In the genomic region with DNA sequence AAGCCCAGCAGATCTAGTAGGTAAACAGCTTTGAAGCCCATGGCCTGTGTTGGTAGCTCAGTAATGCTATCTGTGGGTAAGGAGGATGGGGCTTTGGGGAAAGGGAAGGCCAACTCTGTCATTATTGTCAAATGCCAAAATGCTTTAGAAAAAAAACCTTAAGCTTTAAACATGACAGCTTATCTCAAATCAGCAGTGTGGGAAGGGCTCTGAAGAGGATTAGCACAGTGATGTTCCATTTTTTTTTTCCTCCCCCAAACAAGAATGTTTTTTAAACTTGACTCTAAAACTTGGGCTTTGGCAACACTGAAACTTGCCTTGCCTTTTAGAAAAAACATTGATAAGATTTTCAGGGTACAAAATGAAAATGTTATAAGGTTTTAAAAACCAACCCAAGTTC, we compare ENCODE assay signal across 1 cellular context.
TF ChIP-seq lines count a peak whose summit lies in the region.

No MANE protein-coding gene starts in this region.

TF ChIP-seq in K562, 482 proteins besides CTCF, POLR2A, EP300 and RAD21 (continued from another document and continues in another):
- TF ChIP-seq RBM25 (IDR thresholded peaks at IDR 0.05; ENCODE audit: low read depth, low read length, severe bottlenecking): no peak
- TF ChIP-seq NFXL1 (CRISPR knock-in tag; IDR thresholded peaks at IDR 0.05): no peak
- 0 out of 2 replicates have a peak, but pooled peaks have one; percentile 21 for TF ChIP-seq ZNF592 (IDR thresholded peaks at IDR 0.05)
- TF ChIP-seq ZNF707 (CRISPR knock-in tag; conservative IDR thresholded peaks at IDR 0.05): no peak
- TF ChIP-seq DPF2 (IDR thresholded peaks at IDR 0.05): peak; percentile 78
- TF ChIP-seq ZC3H4 (CRISPR knock-in tag; IDR thresholded peaks at IDR 0.05; ENCODE audit: borderline replicate concordance): no peak
- no peak for TF ChIP-seq FOS (IDR thresholded peaks at IDR 0.05; ENCODE audit: extremely low read depth, insufficient read length)
- TF ChIP-seq POLR2B (IDR thresholded peaks at IDR 0.05; ENCODE audit: low read depth, partially characterized antibody): no peak
- peak; percentile 64; the same call in 1 of the 2 replicates for TF ChIP-seq LEF1 (IDR thresholded peaks at IDR 0.05)
- TF ChIP-seq SRSF3 (IDR thresholded peaks at IDR 0.05; ENCODE audit: insufficient read depth, low read length): no peak
- no peak for TF ChIP-seq FOSL1 (tag; conservative IDR thresholded peaks at IDR 0.05)
- no peak for TF ChIP-seq HCFC1 (IDR thresholded peaks at IDR 0.05; ENCODE audit: low read depth, low read length)
- no peak for TF ChIP-seq REST (CRISPR knock-in tag; IDR thresholded peaks at IDR 0.05; ENCODE audit: low read depth)
- TF ChIP-seq PKNOX1 (IDR thresholded peaks at IDR 0.05): peak; percentile 49; the same call in 1 of the 2 replicates
- TF ChIP-seq ZNF263 (CRISPR knock-in tag; IDR thresholded peaks at IDR 0.05; ENCODE audit: borderline replicate concordance): no peak
- no peak for TF ChIP-seq CLOCK (CRISPR knock-in tag; IDR thresholded peaks at IDR 0.05; ENCODE audit: borderline replicate concordance)
- peak; percentile 41; the same call in 1 of the 2 replicates for TF ChIP-seq TCF3 (CRISPR knock-in tag; IDR thresholded peaks at IDR 0.05)
- TF ChIP-seq, protein P1, sequence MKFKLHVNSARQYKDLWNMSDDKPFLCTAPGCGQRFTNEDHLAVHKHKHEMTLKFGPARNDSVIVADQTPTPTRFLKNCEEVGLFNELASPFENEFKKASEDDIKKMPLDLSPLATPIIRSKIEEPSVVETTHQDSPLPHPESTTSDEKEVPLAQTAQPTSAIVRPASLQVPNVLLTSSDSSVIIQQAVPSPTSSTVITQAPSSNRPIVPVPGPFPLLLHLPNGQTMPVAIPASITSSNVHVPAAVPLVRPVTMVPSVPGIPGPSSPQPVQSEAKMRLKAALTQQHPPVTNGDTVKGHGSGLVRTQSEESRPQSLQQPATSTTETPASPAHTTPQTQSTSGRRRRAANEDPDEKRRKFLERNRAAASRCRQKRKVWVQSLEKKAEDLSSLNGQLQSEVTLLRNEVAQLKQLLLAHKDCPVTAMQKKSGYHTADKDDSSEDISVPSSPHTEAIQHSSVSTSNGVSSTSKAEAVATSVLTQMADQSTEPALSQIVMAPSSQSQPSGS (CRISPR knock-in tag; IDR thresholded peaks at IDR 0.05): no peak
- TF ChIP-seq, protein P2, sequence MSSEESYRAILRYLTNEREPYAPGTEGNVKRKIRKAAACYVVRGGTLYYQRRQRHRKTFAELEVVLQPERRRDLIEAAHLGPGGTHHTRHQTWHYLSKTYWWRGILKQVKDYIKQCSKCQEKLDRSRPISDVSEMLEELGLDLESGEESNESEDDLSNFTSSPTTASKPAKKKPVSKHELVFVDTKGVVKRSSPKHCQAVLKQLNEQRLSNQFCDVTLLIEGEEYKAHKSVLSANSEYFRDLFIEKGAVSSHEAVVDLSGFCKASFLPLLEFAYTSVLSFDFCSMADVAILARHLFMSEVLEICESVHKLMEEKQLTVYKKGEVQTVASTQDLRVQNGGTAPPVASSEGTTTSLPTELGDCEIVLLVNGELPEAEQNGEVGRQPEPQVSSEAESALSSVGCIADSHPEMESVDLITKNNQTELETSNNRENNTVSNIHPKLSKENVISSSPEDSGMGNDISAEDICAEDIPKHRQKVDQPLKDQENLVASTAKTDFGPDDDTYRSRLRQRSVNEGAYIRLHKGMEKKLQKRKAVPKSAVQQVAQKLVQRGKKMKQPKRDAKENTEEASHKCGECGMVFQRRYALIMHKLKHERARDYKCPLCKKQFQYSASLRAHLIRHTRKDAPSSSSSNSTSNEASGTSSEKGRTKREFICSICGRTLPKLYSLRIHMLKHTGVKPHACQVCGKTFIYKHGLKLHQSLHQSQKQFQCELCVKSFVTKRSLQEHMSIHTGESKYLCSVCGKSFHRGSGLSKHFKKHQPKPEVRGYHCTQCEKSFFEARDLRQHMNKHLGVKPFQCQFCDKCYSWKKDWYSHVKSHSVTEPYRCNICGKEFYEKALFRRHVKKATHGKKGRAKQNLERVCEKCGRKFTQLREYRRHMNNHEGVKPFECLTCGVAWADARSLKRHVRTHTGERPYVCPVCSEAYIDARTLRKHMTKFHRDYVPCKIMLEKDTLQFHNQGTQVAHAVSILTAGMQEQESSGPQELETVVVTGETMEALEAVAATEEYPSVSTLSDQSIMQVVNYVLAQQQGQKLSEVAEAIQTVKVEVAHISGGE (CRISPR knock-in tag; IDR thresholded peaks at IDR 0.05): no peak
- no peak for TF ChIP-seq IRF1 (CRISPR knock-in tag; IDR thresholded peaks at IDR 0.05; ENCODE audit: borderline replicate concordance)
- no peak for TF ChIP-seq ZKSCAN8 (CRISPR knock-in tag; IDR thresholded peaks at IDR 0.05)
- no peak for TF ChIP-seq HNRNPH1 (optimal IDR thresholded peaks at IDR 0.05; ENCODE audit: low read depth, low read length)
- no peak for TF ChIP-seq DNMT1 (IDR thresholded peaks at IDR 0.05)
- TF ChIP-seq, protein P3, sequence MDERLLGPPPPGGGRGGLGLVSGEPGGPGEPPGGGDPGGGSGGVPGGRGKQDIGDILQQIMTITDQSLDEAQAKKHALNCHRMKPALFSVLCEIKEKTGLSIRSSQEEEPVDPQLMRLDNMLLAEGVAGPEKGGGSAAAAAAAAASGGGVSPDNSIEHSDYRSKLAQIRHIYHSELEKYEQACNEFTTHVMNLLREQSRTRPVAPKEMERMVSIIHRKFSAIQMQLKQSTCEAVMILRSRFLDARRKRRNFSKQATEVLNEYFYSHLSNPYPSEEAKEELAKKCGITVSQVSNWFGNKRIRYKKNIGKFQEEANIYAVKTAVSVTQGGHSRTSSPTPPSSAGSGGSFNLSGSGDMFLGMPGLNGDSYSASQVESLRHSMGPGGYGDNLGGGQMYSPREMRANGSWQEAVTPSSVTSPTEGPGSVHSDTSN (CRISPR knock-in tag; IDR thresholded peaks at IDR 0.05; ENCODE audit: low read depth): no peak
- TF ChIP-seq, protein P3 (tag; conservative IDR thresholded peaks at IDR 0.05; ENCODE audit: low read depth): 0 out of 2 replicates have a peak, but pooled peaks have one; percentile 14
- no peak for TF ChIP-seq ETV5 (CRISPR knock-in tag; IDR thresholded peaks at IDR 0.05; ENCODE audit: low read depth)
- no peak for TF ChIP-seq ASH1L (IDR thresholded peaks at IDR 0.05; ENCODE audit: borderline replicate concordance, low read depth, partially characterized antibody)
- TF ChIP-seq ETV1 (tag; conservative IDR thresholded peaks at IDR 0.05; ENCODE audit: low read depth): no peak
- TF ChIP-seq ZFPM2 (CRISPR knock-in tag; IDR thresholded peaks at IDR 0.05): no peak
- TF ChIP-seq POLR2H (tag; IDR thresholded peaks at IDR 0.05; ENCODE audit: low read depth): no peak
- TF ChIP-seq RCOR1 (IDR thresholded peaks at IDR 0.05; ENCODE audit: borderline replicate concordance in 1 of 2, low read depth in 2 of 2, low read length in 2 of 2): 0 out of 4 replicates have a peak, but pooled peaks of 1 of the 2 experiments have one; percentile 26
- TF ChIP-seq ZNF444 (CRISPR knock-in tag; IDR thresholded peaks at IDR 0.05): no peak
- TF ChIP-seq ZNF143 (CRISPR knock-in tag; IDR thresholded peaks at IDR 0.05): no peak
- no peak for TF ChIP-seq GMEB1 (CRISPR knock-in tag; IDR thresholded peaks at IDR 0.05)
